Comparison of ENCODE assay signal across 2 cellular contexts in genomic region chr7:26642416-26642815, GRCh38.
TF ChIP-seq lines count a peak whose summit lies in the region.

No MANE protein-coding gene starts in this region.

TF ChIP-seq in GM12878, 131 proteins besides CTCF, POLR2A, EP300 and RAD21:
- no peak for TF ChIP-seq TCF12 (IDR thresholded peaks at IDR 0.05; ENCODE audit: low read depth, low read length)
- TF ChIP-seq MTA2 (IDR thresholded peaks at IDR 0.05; ENCODE audit: low read depth) = no peak
- peak; percentile 23 for TF ChIP-seq NR2C2 (IDR thresholded peaks at IDR 0.05; ENCODE audit: borderline replicate concordance, control insufficient read depth, insufficient read length, low read depth)
- TF ChIP-seq SMAD5 (IDR thresholded peaks at IDR 0.05; ENCODE audit: low read depth) = no peak
- TF ChIP-seq DPF2 (IDR thresholded peaks at IDR 0.05) = no peak
- TF ChIP-seq ZZZ3 (IDR thresholded peaks at IDR 0.05; ENCODE audit: control insufficient read depth, insufficient read length, low read depth) = no peak
- TF ChIP-seq IKZF1 (conservative IDR thresholded peaks at IDR 0.05) = no peak
- no peak for TF ChIP-seq JUNB (IDR thresholded peaks at IDR 0.05)
- TF ChIP-seq BCL3 (IDR thresholded peaks at IDR 0.05; ENCODE audit: borderline replicate concordance, insufficient read depth, low read depth, low read length, poor library complexity, severe bottlenecking) = peak; percentile 28
- no peak for TF ChIP-seq HCFC1 (IDR thresholded peaks at IDR 0.05; ENCODE audit: low read length)

TF ChIP-seq in H1, 55 proteins besides CTCF, POLR2A, EP300 and RAD21:
- TF ChIP-seq KDM5A (IDR thresholded peaks at IDR 0.05; ENCODE audit: low read length) = no peak
- no peak for TF ChIP-seq JUND (IDR thresholded peaks at IDR 0.05; ENCODE audit: low read length)
- TF ChIP-seq TAF7 (optimal IDR thresholded peaks at IDR 0.05; ENCODE audit: borderline replicate concordance, low read depth, low read length) = no peak
TF ChIP-seq in H1: peak in this region for 0.
